In genomic region chr11:704799-705645, GRCh38 we compare ENCODE assay signal across 9 cellular contexts. TPM values are rescaled to one million over a fixed set of nuclear protein-coding genes. Genes with fewer than 3 reads are reported as not detected.
A peak's percentile ranks its signal among the peaks of the same experiment; 100 is the strongest.
DNase-seq lines count a peak whose midpoint lies in the region; ATAC-seq and TF ChIP-seq lines count a peak whose summit lies in the region.
"Had no signal": no experiment of that assay in that cellular context is flagged by ENCODE, and none has a peak within 500 bp of the region (broad histone marks: within the 10 kb centered on the region; RNA-seq: fewer than 3 reads in every experiment).

No MANE protein-coding gene starts in this region.

- BruUV-seq in MCF 10A (replicated peaks; lab: Mats Ljungman, UMichigan), result no TSS peak

- peak; percentile 69 for ATAC-seq in left colon

- H3K9ac ChIP-seq in HUES48 (ENCODE audit: low read depth, low read length), result no peak overlapping the region

- H3K27ac ChIP-seq in HUES48 (ENCODE audit: low read depth, low read length), result no peak overlapping the region
- peak overlapping the region; percentile 89 to 95 (median 91) for H3K27ac ChIP-seq in stomach

- TF ChIP-seq CTCF in MCF 10A (IDR thresholded peaks at IDR 0.05; ENCODE audit: unreplicated experiment), result no peak
- TF ChIP-seq CTCF in stomach (IDR thresholded peaks at IDR 0.05), result no peak

- H3K9me3 Mint-ChIP-seq in MCF 10A (ENCODE audit: unreplicated experiment), result no peaks in the 10 kb centered on the region

- H3K36me3 Mint-ChIP-seq in MCF 10A (ENCODE audit: insufficient read depth, unreplicated experiment), result peaks cover 33% of the 10 kb centered on the region

- H3K4me1 ChIP-seq in HUES48 (ENCODE audit: control insufficient read depth, insufficient read depth, low read length) (peaks cover 15% of the 10 kb centered on the region), stomach (peaks cover 59 to 83% (median 81%) of the 10 kb centered on the region in 4 donors)

- in situ Hi-C loops in KBM-7 (cut with MboI; ENCODE audit: low pct_unique_long_range_greater_than_20kb, low sequenced_read_pairs), result no loop called here

- no peak for TF ChIP-seq EP300 in stomach (IDR thresholded peaks at IDR 0.05)

- peak; percentile 70 for DNase-seq in MCF 10A (ENCODE audit: unreplicated experiment)
- DNase-seq in left colon, result peak; percentile 85 to 91
- DNase-seq in stomach, result peak; percentile 91
- no peak for DNase-seq in NCI-H526 treated with DMSO at 0.1 percent for 48 hours (lab: John Stamatoyannopoulos, UW)
- no peak for DNase-seq in activated T-cell treated with anti-CD3 and anti-CD28 coated beads for 4 hours
- DNase-seq in GDM1 (lab: John Stamatoyannopoulos, UW), result no peak
- no peak for DNase-seq in KBM-7
- DNase-seq: NCI-H524 had no signal

- H3K36me3 ChIP-seq in HUES48 (ENCODE audit: control insufficient read depth, insufficient read depth, low read length), result peaks cover 8% of the 10 kb centered on the region; the same call in 1 of the 2 replicates
- peaks cover 6 to 36% (median 24%) of the 10 kb centered on the region in 4 donors for H3K36me3 ChIP-seq in stomach

- no peak for TF ChIP-seq POLR2A in stomach (IDR thresholded peaks at IDR 0.05)

- H3K27ac Mint-ChIP-seq in MCF 10A (ENCODE audit: low read depth, unreplicated experiment), result no peak overlapping the region

- POLR2A ChIA-PET in MCF 10A (lab: Yijun Ruan, JAX), result interaction anchor here (0.6 to 5.4 kb wide), 12 partner anchors 8 to 254 kb away, joined by 3 to 118 read pairs (median 3); partner anchors contain the start of genes CRACR2B, DEAF1, GATD1 and PHRF1

- WGBS in stomach, 5 donors, result 22 to 63% (median 35%) methylated on average over 11 to 25 of the region's 25 CpGs

- H3K27me3 Mint-ChIP-seq in MCF 10A (ENCODE audit: insufficient read depth, unreplicated experiment), result no peaks in the 10 kb centered on the region

- H3K9me3 ChIP-seq in HUES48 (ENCODE audit: control insufficient read depth, insufficient read depth, low read length), result no peaks in the 10 kb centered on the region
- no peaks in the 10 kb centered on the region for H3K9me3 ChIP-seq in stomach

- peaks cover 16% of the 10 kb centered on the region for H3K4me1 Mint-ChIP-seq in MCF 10A (ENCODE audit: insufficient read depth, unreplicated experiment)

- H3K4me3 ChIP-seq in HUES48 (ENCODE audit: low read depth, low read length), result peak overlapping the region; percentile 47
- peak overlapping the region; percentile 56 to 60 (median 60) for H3K4me3 ChIP-seq in stomach

- peak overlapping the region; percentile 86 for H3K4me3 Mint-ChIP-seq in MCF 10A (ENCODE audit: unreplicated experiment)

- intact Hi-C loops in MCF 10A (cut with micrococcal nuclease) (no loop called here), left colon (cut with DNase I, micrococcal nuclease) (no loop called here), stomach (cut with DNase I; ENCODE audit: low total_unique reads) (no loop called here)

- CTCF ChIA-PET in MCF 10A (lab: Yijun Ruan, JAX), result interaction anchor here (0.7 to 1.7 kb wide), 2 partner anchors 10 to 19 kb away, joined by 3 read pairs; partner anchors contain the start of genes DEAF1 and TMEM80

- H3K27me3 ChIP-seq in HUES48 (ENCODE audit: control insufficient read depth, insufficient read depth, low read length) (no peaks in the 10 kb centered on the region), stomach (peaks cover 0 to 45% (median 11%) of the 10 kb centered on the region in 3 donors)

RNA-seq across cellular contexts. Expression of gene EPS8L2, which starts 1.0 kb away (rescaled TPM):
- total RNA-seq in MCF 10A (2022) (109 and 119 TPM in 2 replicates), left colon (100 to 1,000 TPM; 248 to 294 TPM), stomach (100 to 1,000 TPM in 4 of 5 donors, 10 to 100 TPM in 1; 45.0 to 617 (median 306) TPM)
- polyA plus RNA-seq in stomach, result 100 to 1,000 TPM in 1 of 3 donors, 10 to 100 TPM in 2; 91.5 to 190 (median 96.2) TPM

RNA-seq across cellular contexts. Expression of gene TMEM80, which starts 9.4 kb away (rescaled TPM):
- total RNA-seq in MCF 10A (2022) (12.2 and 12.8 TPM in 2 replicates), left colon (10 to 100 TPM; 26.9 to 31.3 TPM), stomach (10 to 100 TPM in 4 of 5 donors, 1 to 10 TPM in 1; 4.9 to 46.5 (median 21.5) TPM)
- 10 to 100 TPM in 2 of 3 donors, 1 to 10 TPM in 1; 9.0 to 30.8 (median 18.1) TPM for polyA plus RNA-seq in stomach

RNA-seq across cellular contexts. Expression of gene DEAF1, which starts 10.0 kb away (rescaled TPM):
- total RNA-seq in MCF 10A (2022) (46.8 and 54.1 TPM in 2 replicates), left colon (10 to 100 TPM; 24.1 to 27.1 TPM), stomach (100 to 1,000 TPM in 1 of 5 donors, 10 to 100 TPM in 4; 12.3 to 111 (median 29.4) TPM)
- polyA plus RNA-seq in stomach, result 10 to 100 TPM; 41.4 to 51.8 (median 45.1) TPM

RNA-seq across cellular contexts. Expression of gene TALDO1, which starts 42.2 kb away (rescaled TPM):
- total RNA-seq in MCF 10A (2022) (93.8 and 137 TPM in 2 replicates), left colon (100 to 1,000 TPM; 159 to 186 TPM), stomach (100 to 1,000 TPM in 4 of 5 donors, 10 to 100 TPM in 1; 85.9 to 258 (median 175) TPM)
- polyA plus RNA-seq in stomach, result 100 to 1,000 TPM; 139 to 214 (median 208) TPM

Comparison
In these comparisons a context has a peak if more than half of its experiments do, and no peak if none do; other contexts are left out.
1. DNase-seq: peak in MCF 10A (single experiment), left colon (2 of 2) and stomach (single experiment); none in NCI-H526 treated with DMSO at 0.1 percent for 48 hours (single experiment), activated T-cell treated with anti-CD3 and anti-CD28 coated beads for 4 hours (single experiment), GDM1 (single experiment) and KBM-7 (single experiment).